In the genomic region with DNA sequence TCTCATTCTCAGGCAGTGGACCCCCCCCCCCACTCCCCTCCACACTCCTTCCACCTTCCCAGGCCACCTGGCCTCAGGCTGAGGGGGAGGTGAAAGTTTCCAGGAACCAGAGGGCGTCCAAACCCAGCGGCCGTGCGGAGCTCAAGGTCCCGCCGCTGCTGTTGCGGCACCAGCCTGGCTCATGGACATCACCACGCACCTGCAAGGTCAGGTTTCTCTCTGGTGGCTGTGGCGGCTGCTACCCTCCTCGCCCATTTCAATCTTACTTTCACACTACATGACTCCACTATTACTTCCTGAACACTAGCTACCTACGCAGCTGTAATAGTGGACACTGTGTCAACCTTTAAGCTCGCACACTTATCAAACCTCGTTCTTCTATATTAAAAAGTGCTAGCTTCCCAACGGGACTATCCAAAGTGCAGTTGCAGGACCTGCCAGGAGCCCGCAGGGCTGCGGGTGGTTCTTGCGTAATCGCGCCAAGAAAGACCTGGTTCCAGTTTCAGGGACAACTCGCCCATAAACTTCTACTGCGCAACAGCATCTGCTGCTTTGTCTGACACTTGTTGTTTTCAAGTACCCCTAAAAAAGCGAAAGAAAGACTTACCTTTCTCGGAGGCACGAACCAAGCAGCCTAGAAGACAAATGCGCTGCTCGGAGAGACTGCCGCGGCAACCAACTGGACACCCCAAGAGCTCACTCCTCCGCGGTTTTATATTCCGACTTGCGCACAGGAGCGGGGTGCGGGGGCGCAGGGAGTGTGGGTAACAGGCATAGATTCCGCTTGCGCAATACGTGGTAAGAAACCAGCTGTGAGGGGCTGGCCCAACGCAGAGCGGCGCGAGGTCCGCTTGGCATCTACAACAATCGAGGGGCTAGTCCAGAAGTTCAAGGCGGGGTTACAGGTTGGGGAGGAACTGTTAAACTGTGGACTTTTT, we compare ENCODE assay signal across 1 cellular context.
TF ChIP-seq lines count a peak whose summit lies in the region.

TSS of gene DIRAS3 (minus strand) at position 687 of the 938 bp plus-strand sequence. CDS start 3,330 bp downstream, outside the sequence.

TF ChIP-seq in endothelial cell of umbilical vein, 7 proteins besides CTCF, POLR2A, EP300 and RAD21:
- TF ChIP-seq MYC (IDR thresholded peaks at IDR 0.05; ENCODE audit: low read depth, low read length) = no peak
- TF ChIP-seq POLR2AphosphoS5 (IDR thresholded peaks at IDR 0.05; ENCODE audit: insufficient read depth, low read depth, low read length) = no peak
- TF ChIP-seq MAX (IDR thresholded peaks at IDR 0.05; ENCODE audit: insufficient read depth, insufficient read length) = no peak
- no peak for TF ChIP-seq JUN (IDR thresholded peaks at IDR 0.05; ENCODE audit: borderline replicate concordance, insufficient read depth, insufficient read length, low read depth)
- TF ChIP-seq FOS (IDR thresholded peaks at IDR 0.05; ENCODE audit: borderline replicate concordance, insufficient read depth, low read length) = no peak
- no peak for TF ChIP-seq EZH2 (IDR thresholded peaks at IDR 0.05; ENCODE audit: borderline replicate concordance, low read depth, low read length, severe bottlenecking)
- no peak for TF ChIP-seq GATA2 (IDR thresholded peaks at IDR 0.05; ENCODE audit: insufficient read depth, insufficient read length, low read depth, low read length)
